Comparison of ENCODE assay signal across 1 cellular context in genomic region chr11:124740277-124740882, GRCh38.
A peak's percentile ranks its signal among the peaks of the same experiment; 100 is the strongest.
TF ChIP-seq lines count a peak whose summit lies in the region.

No MANE protein-coding gene starts in this region.

TF ChIP-seq in HepG2, 621 proteins besides CTCF, POLR2A, EP300 and RAD21:
- TF ChIP-seq XBP1 (CRISPR knock-in tag; IDR thresholded peaks at IDR 0.05) (no peak), ZNF768 (CRISPR knock-in tag; IDR thresholded peaks at IDR 0.05) (0 out of 2 replicates have a peak, but pooled peaks have one; percentile 23), RNF2 (conservative IDR thresholded peaks at IDR 0.05; ENCODE audit: low read depth) (no peak), CCDC6 (CRISPR knock-in tag; IDR thresholded peaks at IDR 0.05) (0 out of 2 replicates have a peak, but pooled peaks have one; percentile 13), ZNF205 (CRISPR knock-in tag; IDR thresholded peaks at IDR 0.05) (peak; percentile 53; the same call in 1 of the 2 replicates), ZNF354B (CRISPR knock-in tag; IDR thresholded peaks at IDR 0.05) (no peak), FOXA1 (IDR thresholded peaks at IDR 0.05) (no peak), FOXA1 (CRISPR knock-in tag; IDR thresholded peaks at IDR 0.05) (no peak), ZNF687 (CRISPR knock-in tag; IDR thresholded peaks at IDR 0.05) (0 out of 2 replicates have a peak, but pooled peaks have one; percentile 17), GTF2F1 (IDR thresholded peaks at IDR 0.05; ENCODE audit: low read length) (no peak), FOSL2 (CRISPR knock-in tag; IDR thresholded peaks at IDR 0.05) (no peak), KMT2B (CRISPR knock-in tag; IDR thresholded peaks at IDR 0.05) (no peak), ZNF777 (CRISPR knock-in tag; IDR thresholded peaks at IDR 0.05) (peak; percentile 55), HNRNPL (IDR thresholded peaks at IDR 0.05; ENCODE audit: low read depth, low read length) (0 out of 2 replicates have a peak, but pooled peaks have one; percentile 6)
